Comparison of ENCODE assay signal across 13 cellular contexts in the genomic region with DNA sequence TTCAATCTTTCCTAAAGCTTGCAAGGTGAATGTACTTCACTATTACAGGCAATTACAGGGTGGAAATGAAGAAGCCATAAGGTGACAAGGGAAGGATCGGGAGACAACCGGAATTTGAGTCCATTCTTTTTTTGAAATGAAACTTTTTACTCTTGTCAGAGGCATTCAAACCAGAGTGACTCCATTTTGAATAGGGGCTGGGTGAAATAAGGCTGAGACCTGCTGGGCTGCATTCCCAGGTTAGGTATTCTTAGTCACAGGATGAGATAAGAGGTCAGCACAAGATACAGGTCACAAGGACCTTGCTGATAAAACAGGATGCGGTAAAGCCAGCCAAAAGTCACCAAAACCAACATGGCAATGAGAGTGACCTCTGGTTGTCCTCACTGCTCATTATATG.
"Had no signal": no experiment of that assay in that cellular context is flagged by ENCODE, and none has a peak within 500 bp of the region (broad histone marks: within the 10 kb centered on the region; RNA-seq: fewer than 3 reads in every experiment).

No MANE protein-coding gene starts in this region.

- H3K27ac ChIP-seq: prostate gland had no signal

- ATAC-seq: left colon; natural killer cell treated with Interleukin-12 subunit alpha and Interleukin-12 subunit beta and Interleukin-15 and Interleukin-18, amount 100 ng/mL, for 72 hours; WTC11 had no signal

- DNase-seq: activated CD4-positive, alpha-beta T cell treated with anti-CD3 and anti-CD28 coated beads, Interleukin-2, amount 10 ng/mL, durations not matched to agents 24 days and 14 days; activated naive CD4-positive, alpha-beta T cell treated with anti-CD3 and anti-CD28 coated beads, Interleukin-2, amount 10 ng/mL, durations not matched to agents 7 days and 5 days; cerebellar nuclear complex; glutamatergic neuron; immature natural killer cell; left colon; mammary epithelial cell; occipital lobe; stimulated activated CD4-positive, alpha-beta T cell treated with anti-CD3 and anti-CD28 coated beads, Interleukin-12 subunit alpha, Interleukin-12 subunit beta, amount 100 ng/mL, for 4 hours; T-helper 9 cell had no signal

- H3K4me1 ChIP-seq: prostate gland had no signal

- H3K36me3 ChIP-seq: prostate gland had no signal

- H3K4me3 ChIP-seq: prostate gland had no signal

- H3K9me3 ChIP-seq: prostate gland had no signal
